ENCODE assay signal across 16 cellular contexts in the genomic region with DNA sequence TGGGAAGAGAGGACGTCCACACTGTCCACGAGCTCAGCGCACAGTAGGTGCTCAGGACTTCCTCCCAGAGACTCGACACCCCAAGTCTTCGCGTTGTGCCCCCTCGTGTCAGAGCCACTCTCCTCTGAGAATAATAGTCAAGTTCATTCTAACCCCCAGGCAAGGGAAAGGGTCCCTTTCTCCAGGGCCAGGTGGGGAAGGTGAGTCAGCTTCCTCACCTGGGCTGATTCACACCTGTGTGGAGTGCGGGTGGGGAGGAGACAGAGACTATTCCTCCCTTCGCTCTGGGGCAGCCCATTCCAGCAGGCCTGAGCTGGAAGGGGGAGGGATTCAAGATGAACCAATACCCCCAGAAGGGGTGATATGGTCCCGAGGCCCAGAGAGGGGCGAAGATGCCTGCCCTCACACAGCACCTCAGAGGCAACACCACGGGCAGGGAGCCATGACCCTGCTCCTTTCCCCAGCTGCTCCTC. TPM values are rescaled to one million over a fixed set of nuclear protein-coding genes. Genes with fewer than 3 reads are reported as not detected.
A peak's percentile ranks its signal among the peaks of the same experiment; 100 is the strongest.
DNase-seq lines count a peak whose midpoint lies in the region; ATAC-seq and TF ChIP-seq lines count a peak whose summit lies in the region.
"Had no signal": no experiment of that assay in that cellular context is flagged by ENCODE, and none has a peak within 500 bp of the region (broad histone marks: within the 10 kb centered on the region; RNA-seq: fewer than 3 reads in every experiment).

No MANE protein-coding gene starts in this region.

- BruUV-seq in mammary epithelial cell (replicated peaks; lab: Mats Ljungman, UMichigan), result no TSS peak

- WGBS in mammary epithelial cell (ENCODE audit: low coverage, missing lambda C conversion rate), result 18% methylated on average over 5 of the region's 12 CpGs
- 72% methylated on average over 12 of the region's 12 CpGs for WGBS in liver
- 84 to 90% (median 86%) methylated on average over 9 to 12 of the region's 12 CpGs for WGBS in stomach, 5 donors

- intact Hi-C loops in Right ventricle myocardium inferior (cut with DNase I) (loop anchor here (5.0 kb wide), 1 partner anchor 48 kb away; a partner anchor contains a TSS), left cardiac atrium (cut with DNase I) (no loop called here), mammary epithelial cell (cut with micrococcal nuclease) (loop anchor here (1.0 to 2.0 kb wide), 2 partner anchors 37 to 83 kb away; no protein-coding TSS in a partner anchor), stomach (cut with DNase I; ENCODE audit: low total_unique reads) (no loop called here)

- TF ChIP-seq CTCF in mammary epithelial cell (conservative IDR thresholded peaks at IDR 0.05 in 1 of 2, IDR thresholded peaks at IDR 0.05 in 1 of 2; ENCODE audit: extremely low read depth in 1 of 2, insufficient read depth in 1 of 2, low read depth in 1 of 2, low read length in 2 of 2), result no peak
- no peak for TF ChIP-seq CTCF in liver (IDR thresholded peaks at IDR 0.05; ENCODE audit: low read depth, low read length, missing input control)
- no peak for TF ChIP-seq CTCF in stomach (IDR thresholded peaks at IDR 0.05)

- peak; percentile 5 for DNase-seq in Right ventricle myocardium inferior (ENCODE audit: missing footprints)
- DNase-seq in left cardiac atrium, result no peak
- DNase-seq in mammary epithelial cell, result peak; percentile 94
- DNase-seq in stomach, result no peak
- DNase-seq in 8988T, result no peak
- DNase-seq: activated CD4-positive, alpha-beta T cell treated with anti-CD3 and anti-CD28 coated beads, Interleukin-2, amount 10 ng/mL, durations not matched to agents 24 days and 14 days; foreskin melanocyte; Kasumi-1; NCI-H1436 treated with DMSO at 0.1 percent for 48 hours; NCI-H748 treated with DMSO at 0.1 percent for 48 hours; OCI-M1; stimulated activated CD4-positive, alpha-beta T cell treated with anti-CD3 and anti-CD28 coated beads, Interleukin-12 subunit alpha, Interleukin-12 subunit beta, amount 100 ng/mL, for 4 hours had no signal

- no peak for TF ChIP-seq POLR2A in stomach (IDR thresholded peaks at IDR 0.05)

- peak overlapping the region; percentile 58 for H3K4me2 ChIP-seq in mammary epithelial cell (ENCODE audit: insufficient read depth, low read depth, low read length)

- peak overlapping the region; percentile 3 for H2AFZ ChIP-seq in mammary epithelial cell (ENCODE audit: low read depth, low read length)

- dilution Hi-C loops in mammary epithelial cell (cut with HindIII; ENCODE audit: low sequenced_read_pairs), result loop anchor here (5.0 kb wide), 4 partner anchors 53 to 108 kb away; no protein-coding TSS in a partner anchor

- CTCF ChIA-PET in mammary epithelial cell (lab: Charles Lee; ENCODE audit: low non-redundant PET), result interaction anchor here (0.5 kb wide), 1 partner anchor 95 kb away, joined by 3 read pairs; no protein-coding TSS in a partner anchor

- H3K79me2 ChIP-seq in mammary epithelial cell (ENCODE audit: insufficient read depth, low read length), result no peaks in the 10 kb centered on the region

- H3K27me3 ChIP-seq in mammary epithelial cell (ENCODE audit: insufficient read depth, low read length) (no peaks in the 10 kb centered on the region), liver (ENCODE audit: control insufficient read depth in 4 of 4, insufficient read depth in 4 of 4, low read length in 3 of 4) (no peaks in the 10 kb centered on the region), stomach (no peaks in the 10 kb centered on the region)
- H3K27me3 ChIP-seq: BLaER1 treated with 17β-estradiol and CSF1 and Interleukin-3, amounts not matched to agents 10 nM and 100 nM had no signal

- H3K9me3 ChIP-seq in mammary epithelial cell (replicated peaks; ENCODE audit: insufficient read depth, low read length) (no peaks in the 10 kb centered on the region), liver (ENCODE audit: control insufficient read depth in 4 of 4, low read length in 3 of 4) (no peaks in the 10 kb centered on the region), stomach (peaks cover 0 to under 1% (median under 1%) of the 10 kb centered on the region in 4 donors)

- peaks cover 37% of the 10 kb centered on the region for H3K4me1 ChIP-seq in mammary epithelial cell (ENCODE audit: insufficient read depth, low read length)
- peaks cover 17 to 36% (median 24%) of the 10 kb centered on the region in 4 donors for H3K4me1 ChIP-seq in liver (ENCODE audit: control insufficient read depth in 4 of 4, insufficient read depth in 4 of 4, low read length in 3 of 4)
- peaks cover 25 to 44% (median 37%) of the 10 kb centered on the region in 4 donors for H3K4me1 ChIP-seq in stomach

- TF ChIP-seq EP300 in stomach (IDR thresholded peaks at IDR 0.05), result no peak

- H3K4me3 ChIP-seq in mammary epithelial cell (replicated peaks in 1 of 3; ENCODE audit: insufficient read depth in 1 of 3, low read depth in 2 of 3, low read length in 3 of 3), result no peak overlapping the region
- no peak overlapping the region for H3K4me3 ChIP-seq in liver (ENCODE audit: low read depth in 1 of 3, low read length in 3 of 3)
- H3K4me3 ChIP-seq in stomach, result no peak overlapping the region
- H3K4me3 ChIP-seq: BLaER1 treated with 17β-estradiol and CSF1 and Interleukin-3, amounts not matched to agents 10 nM and 100 nM had no signal

- H4K20me1 ChIP-seq in mammary epithelial cell (ENCODE audit: insufficient read depth, low read length), result no peaks in the 10 kb centered on the region

- in situ Hi-C loops in mammary epithelial cell (cut with MboI; ENCODE audit: low sequenced_read_pairs in 2 of 2), result no loop called here

- ATAC-seq in Right ventricle myocardium inferior, result no peak
- no peak for ATAC-seq in left cardiac atrium
- no peak for ATAC-seq in GM19397 (IDR thresholded peaks at IDR 0.05; ENCODE audit: unreplicated experiment)
- no peak for ATAC-seq in HG03442 (IDR thresholded peaks at IDR 0.05; ENCODE audit: unreplicated experiment)

- TF ChIP-seq RAD21 in liver (IDR thresholded peaks at IDR 0.05), result no peak

- H3K36me3 ChIP-seq in mammary epithelial cell (ENCODE audit: insufficient read depth, low read length), result no peaks in the 10 kb centered on the region
- H3K36me3 ChIP-seq in liver (ENCODE audit: control insufficient read depth in 4 of 4, insufficient read depth in 3 of 4, low read depth in 1 of 4, low read length in 3 of 4), result no peaks in the 10 kb centered on the region
- no peaks in the 10 kb centered on the region for H3K36me3 ChIP-seq in stomach
- H3K36me3 ChIP-seq: BLaER1 treated with 17β-estradiol and CSF1 and Interleukin-3, amounts not matched to agents 10 nM and 100 nM had no signal

- H3K27ac ChIP-seq in mammary epithelial cell (ENCODE audit: insufficient read depth, low read depth, low read length) (peak overlapping the region; percentile 67), liver (ENCODE audit: low read depth in 1 of 2, low read length in 2 of 2) (peak overlapping the region; percentile 78 to 86), stomach (peak overlapping the region in 3 of 5 donors; percentile 70 to 86 (median 85))

- H3K9ac ChIP-seq in mammary epithelial cell (ENCODE audit: insufficient read depth, low read length), result no peak overlapping the region
- H3K9ac ChIP-seq in liver (ENCODE audit: low read depth in 1 of 2, low read length in 2 of 2), result no peak overlapping the region
- H3K9ac ChIP-seq: BLaER1 treated with 17β-estradiol and CSF1 and Interleukin-3, amounts not matched to agents 10 nM and 100 nM had no signal

TF ChIP-seq in liver, 16 proteins besides CTCF, POLR2A, EP300 and RAD21 (continues in another document):
- TF ChIP-seq HNF4A (conservative IDR thresholded peaks at IDR 0.05) (no peak), GABPA (IDR thresholded peaks at IDR 0.05 in 1 of 2, conservative IDR thresholded peaks at IDR 0.05 in 1 of 2) (no peak), TAF1 (conservative IDR thresholded peaks at IDR 0.05) (no peak), JUND (IDR thresholded peaks at IDR 0.05) (no peak), YY1 (IDR thresholded peaks at IDR 0.05) (no peak)
- TF ChIP-seq, protein P1, sequence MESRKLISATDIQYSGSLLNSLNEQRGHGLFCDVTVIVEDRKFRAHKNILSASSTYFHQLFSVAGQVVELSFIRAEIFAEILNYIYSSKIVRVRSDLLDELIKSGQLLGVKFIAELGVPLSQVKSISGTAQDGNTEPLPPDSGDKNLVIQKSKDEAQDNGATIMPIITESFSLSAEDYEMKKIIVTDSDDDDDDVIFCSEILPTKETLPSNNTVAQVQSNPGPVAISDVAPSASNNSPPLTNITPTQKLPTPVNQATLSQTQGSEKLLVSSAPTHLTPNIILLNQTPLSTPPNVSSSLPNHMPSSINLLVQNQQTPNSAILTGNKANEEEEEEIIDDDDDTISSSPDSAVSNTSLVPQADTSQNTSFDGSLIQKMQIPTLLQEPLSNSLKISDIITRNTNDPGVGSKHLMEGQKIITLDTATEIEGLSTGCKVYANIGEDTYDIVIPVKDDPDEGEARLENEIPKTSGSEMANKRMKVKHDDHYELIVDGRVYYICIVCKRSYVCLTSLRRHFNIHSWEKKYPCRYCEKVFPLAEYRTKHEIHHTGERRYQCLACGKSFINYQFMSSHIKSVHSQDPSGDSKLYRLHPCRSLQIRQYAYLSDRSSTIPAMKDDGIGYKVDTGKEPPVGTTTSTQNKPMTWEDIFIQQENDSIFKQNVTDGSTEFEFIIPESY (IDR thresholded peaks at IDR 0.05), result no peak

RNA-seq across cellular contexts. Expression of a gene that starts 29.1 kb away (rescaled TPM):
- total RNA-seq in Right ventricle myocardium inferior (355 TPM), left cardiac atrium (1,000 to 10,000 TPM in 1 of 2 donors, 100 to 1,000 TPM in 1; 796 to 1,078 TPM), mammary epithelial cell (1,000 to 10,000 TPM; 1,970 to 2,165 TPM), liver (1,000 to 10,000 TPM in 1 of 2 donors, 100 to 1,000 TPM in 1; 998 to 1,767 TPM), stomach (1,000 to 10,000 TPM in 4 of 5 donors, 100 to 1,000 TPM in 1; 940 to 2,730 (median 1,959) TPM)
- polyA plus RNA-seq in mammary epithelial cell (3,548 TPM), liver (1,000 to 10,000 TPM in 1 of 2 donors, 100 to 1,000 TPM in 1; 580 to 1,370 TPM), stomach (1,000 to 10,000 TPM; 2,938 to 5,267 (median 3,478) TPM)
- 1,634 TPM for polyA minus RNA-seq in mammary epithelial cell

RNA-seq across cellular contexts. Expression of a gene that starts 45.5 kb away (rescaled TPM):
- total RNA-seq in Right ventricle myocardium inferior, result 19.7 TPM
- 10 to 100 TPM; 17.5 to 51.2 TPM for total RNA-seq in left cardiac atrium
- total RNA-seq in mammary epithelial cell, result 10 to 100 TPM; 11.2 to 29.2 TPM
- polyA plus RNA-seq in mammary epithelial cell, result 9.1 TPM
- 32.0 TPM for polyA minus RNA-seq in mammary epithelial cell
- 1 to 10 TPM in 1 of 2 donors, under 1 TPM in 1; 0.98 to 2.5 TPM for total RNA-seq in liver
- polyA plus RNA-seq in liver, result 1 to 10 TPM in 1 of 2 donors, under 1 TPM in 1; 0.25 to 4.5 TPM
- total RNA-seq in stomach, result 10 to 100 TPM in 2 of 5 donors, 1 to 10 TPM in 3; 1.2 to 58.5 (median 9.5) TPM
- 1 to 10 TPM; 3.6 to 4.1 (median 3.6) TPM for polyA plus RNA-seq in stomach

RNA-seq across cellular contexts. Expression of a gene that starts 59.5 kb away (rescaled TPM):
- total RNA-seq in Right ventricle myocardium inferior (40.5 TPM), left cardiac atrium (10 to 100 TPM; 48.3 to 60.8 TPM), mammary epithelial cell (1 to 10 TPM in 1 of 2 donors, under 1 TPM in 1; 0.89 to 1.5 TPM), liver (10 to 100 TPM in 1 of 2 donors, 1 to 10 TPM in 1; 1.8 to 21.9 TPM), stomach (1 to 10 TPM in 4 of 5 donors, under 1 TPM in 1; 0.45 to 9.3 (median 5.2) TPM)
- polyA plus RNA-seq in mammary epithelial cell (0.23 TPM), liver (1 to 10 TPM; 3.6 to 6.7 TPM), stomach (10 to 100 TPM in 1 of 3 donors, 1 to 10 TPM in 2; 7.3 to 18.1 (median 7.8) TPM)
- polyA minus RNA-seq in mammary epithelial cell, result not detected
- total RNA-seq: activated CD4-positive, alpha-beta T cell treated with anti-CD3 and anti-CD28 coated beads, Interleukin-2, amount 10 ng/mL, durations not matched to agents 24 days and 14 days had no signal

Comparison
In these comparisons a context has a peak if more than half of its experiments do, and no peak if none do; other contexts are left out.
1. DNase-seq: peak in Right ventricle myocardium inferior (single experiment) and mammary epithelial cell (single experiment); none in left cardiac atrium (single experiment), stomach (single experiment) and 8988T (single experiment).
2. intact Hi-C loops: an anchor here in Right ventricle myocardium inferior (5.0 kb wide) and mammary epithelial cell (1.0 to 2.0 kb wide); none called in left cardiac atrium and stomach.
3. Peak in every context shown above with its lines, with median percentiles within 50 percentile points of each other: H3K27ac ChIP-seq.